ENCODE assay signal across 16 cellular contexts in the genomic region with DNA sequence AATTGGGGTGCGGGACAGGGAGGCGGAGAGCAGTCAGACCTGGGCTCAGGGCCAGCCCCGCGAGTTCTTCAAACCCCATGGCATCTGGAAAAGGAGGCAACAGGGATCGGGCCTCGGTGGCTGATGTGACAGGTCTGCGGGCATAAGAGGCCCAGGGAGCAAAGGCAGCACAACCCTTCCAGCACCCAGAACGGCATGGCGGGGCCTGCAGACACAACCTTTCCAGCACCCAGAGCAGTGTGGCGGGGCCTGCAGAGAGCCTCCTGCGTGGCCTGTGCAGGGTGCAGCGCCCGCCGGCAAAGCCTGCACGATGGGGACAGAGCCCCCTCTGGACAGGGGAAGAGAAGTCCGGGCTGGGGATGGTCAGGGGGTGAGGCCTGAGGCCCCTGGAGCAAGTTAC. TPM values are rescaled to one million over a fixed set of nuclear protein-coding genes. Genes with fewer than 3 reads are reported as not detected.
DNase-seq lines count a peak whose midpoint lies in the region; ATAC-seq and TF ChIP-seq lines count a peak whose summit lies in the region.
"Had no signal": no experiment of that assay in that cellular context is flagged by ENCODE, and none has a peak within 500 bp of the region (broad histone marks: within the 10 kb centered on the region; RNA-seq: fewer than 3 reads in every experiment).

No MANE protein-coding gene starts in this region.

- no peaks in the 10 kb centered on the region for H4K20me1 ChIP-seq in H9 (ENCODE audit: control insufficient read depth, insufficient read depth, insufficient read length)
- H4K20me1 ChIP-seq in neural progenitor cell (ENCODE audit: low read depth): no peaks in the 10 kb centered on the region

- CTCF ChIA-PET in naive thymus-derived CD4-positive, alpha-beta T cell (lab: Charles Lee): no interaction called here
- CTCF ChIA-PET in CD4-positive, alpha-beta memory T cell (lab: Charles Lee; ENCODE audit: partially characterized antibody): no interaction called here

- peaks cover 21% of the 10 kb centered on the region; the same call in 1 of the 2 replicates for H3K36me3 ChIP-seq in SK-N-MC (ENCODE audit: insufficient read depth, low read length)
- no peaks in the 10 kb centered on the region for H3K36me3 ChIP-seq in neural progenitor cell
- H3K36me3 ChIP-seq in naive thymus-derived CD4-positive, alpha-beta T cell (ENCODE audit: control insufficient read depth in 2 of 3, insufficient read depth in 3 of 3, low read length in 3 of 3): no peaks in the 10 kb centered on the region
- H3K36me3 ChIP-seq in CD4-positive, alpha-beta memory T cell (ENCODE audit: insufficient read depth, low read length): no peaks in the 10 kb centered on the region

- H3K4ac ChIP-seq in H9 (ENCODE audit: low read depth, low read length): no peak overlapping the region

- H3F3A ChIP-seq in neural progenitor cell (ENCODE audit: low read depth): no peaks in the 10 kb centered on the region

- H3K79me1 ChIP-seq in H9 (ENCODE audit: insufficient read depth, low read depth, low read length, poor library complexity, severe bottlenecking): no peaks in the 10 kb centered on the region

- H2BK15ac ChIP-seq in H9 (ENCODE audit: low read depth, low read length): no peak overlapping the region

- no peak overlapping the region for H3T11ph ChIP-seq in H9 (ENCODE audit: low read length)

- H2BK5ac ChIP-seq in H9 (ENCODE audit: insufficient read length, low read length): no peak overlapping the region

- no peak overlapping the region for H3K14ac ChIP-seq in H9 (ENCODE audit: insufficient read depth, low read length)

- no peak overlapping the region for H2BK20ac ChIP-seq in H9 (ENCODE audit: low read depth, low read length, poor library complexity, severe bottlenecking)

- no peaks in the 10 kb centered on the region for H3K27me3 ChIP-seq in H9 (ENCODE audit: insufficient read depth, low read length)
- no peaks in the 10 kb centered on the region for H3K27me3 ChIP-seq in neural progenitor cell
- H3K27me3 ChIP-seq in naive thymus-derived CD4-positive, alpha-beta T cell (ENCODE audit: control insufficient read depth in 2 of 2, insufficient read depth in 2 of 2, low read length in 2 of 2): no peaks in the 10 kb centered on the region
- no peaks in the 10 kb centered on the region for H3K27me3 ChIP-seq in CD4-positive, alpha-beta memory T cell (ENCODE audit: insufficient read depth, low read length)

- no peak overlapping the region for H3K18ac ChIP-seq in H9 (ENCODE audit: insufficient read length, low read depth, low read length)

- H3K4me1 ChIP-seq in H9 (ENCODE audit: insufficient read depth, low read length) (no peaks in the 10 kb centered on the region), neural progenitor cell (peaks cover 14% of the 10 kb centered on the region)
- no peaks in the 10 kb centered on the region for H3K4me1 ChIP-seq in naive thymus-derived CD4-positive, alpha-beta T cell (ENCODE audit: control insufficient read depth in 2 of 2, insufficient read depth in 2 of 2, low read length in 2 of 2)
- no peaks in the 10 kb centered on the region for H3K4me1 ChIP-seq in CD4-positive, alpha-beta memory T cell (ENCODE audit: insufficient read depth, low read length)
- H3K4me1 ChIP-seq: Caco-2 had no signal

- no peak for ATAC-seq in naive thymus-derived CD4-positive, alpha-beta T cell

- H3K36me3 Mint-ChIP-seq in H9 (ENCODE audit: insufficient read depth in 1 of 3, low read depth in 3 of 3): peaks cover 0 to 9% (median 2%) of the 10 kb centered on the region in 3 experiments; a peak in 3 of 7 replicates
- H3K36me3 Mint-ChIP-seq in neural progenitor cell: peaks cover 5% of the 10 kb centered on the region
- H3K36me3 Mint-ChIP-seq in naive thymus-derived CD4-positive, alpha-beta T cell: peaks cover 0 to 2% (median 0%) of the 10 kb centered on the region in 5 donors
- no peaks in the 10 kb centered on the region for H3K36me3 Mint-ChIP-seq in CD4-positive, alpha-beta memory T cell
- H3K36me3 Mint-ChIP-seq: CD4-positive, CD25-positive, alpha-beta regulatory T cell had no signal

- DNase-seq in DMS 273 (lab: John Stamatoyannopoulos, UW; ENCODE audit: unreplicated experiment) (peak; percentile 67), H9 (peak; percentile 31), SK-N-MC (ENCODE audit: low read depth, low spot score) (no peak), neural progenitor cell (ENCODE audit: low spot score) (no peak), 8988T (no peak)
- DNase-seq in naive thymus-derived CD4-positive, alpha-beta T cell: no peak
- DNase-seq in CD4-positive, alpha-beta memory T cell: no peak
- DNase-seq: Caco-2; CD4-positive, CD25-positive, alpha-beta regulatory T cell; DMS153; GDM1; GOT3; Kasumi-1; NCI-H1436; NCI-H2029; Right ventricle myocardium superior had no signal

- peaks cover 7 to 18% of the 10 kb centered on the region in 2 experiments; a peak in 3 of 4 replicates for H3K4me1 Mint-ChIP-seq in H9
- H3K4me1 Mint-ChIP-seq in neural progenitor cell: peaks cover 3% of the 10 kb centered on the region
- no peaks in the 10 kb centered on the region for H3K4me1 Mint-ChIP-seq in naive thymus-derived CD4-positive, alpha-beta T cell
- peaks cover 0 to 1% (median 0%) of the 10 kb centered on the region in 4 donors for H3K4me1 Mint-ChIP-seq in CD4-positive, alpha-beta memory T cell

- H3K9me3 Mint-ChIP-seq in H9: no peaks in the 10 kb centered on the region
- H3K9me3 Mint-ChIP-seq in neural progenitor cell: no peaks in the 10 kb centered on the region
- H3K9me3 Mint-ChIP-seq in naive thymus-derived CD4-positive, alpha-beta T cell: no peaks in the 10 kb centered on the region
- H3K9me3 Mint-ChIP-seq in CD4-positive, alpha-beta memory T cell: peaks cover 0 to 2% (median 0%) of the 10 kb centered on the region in 8 donors
- H3K9me3 Mint-ChIP-seq: CD4-positive, CD25-positive, alpha-beta regulatory T cell had no signal

- H3K4me3 Mint-ChIP-seq in H9 (no peak overlapping the region), neural progenitor cell (no peak overlapping the region)
- no peak overlapping the region for H3K4me3 Mint-ChIP-seq in naive thymus-derived CD4-positive, alpha-beta T cell
- no peak overlapping the region for H3K4me3 Mint-ChIP-seq in CD4-positive, alpha-beta memory T cell
- H3K4me3 Mint-ChIP-seq: CD4-positive, CD25-positive, alpha-beta regulatory T cell had no signal

- no peak overlapping the region for H4K8ac ChIP-seq in H9 (replicated peaks; ENCODE audit: insufficient read length, low read depth, low read length)

- intact Hi-C loops in naive thymus-derived CD4-positive, alpha-beta T cell (cut with micrococcal nuclease): no loop called here
- intact Hi-C loops in CD4-positive, alpha-beta memory T cell (cut with micrococcal nuclease): no loop called here

- no peak overlapping the region for H4K5ac ChIP-seq in H9 (ENCODE audit: insufficient read length, low read depth, low read length)

- H3K27me3 Mint-ChIP-seq in H9 (ENCODE audit: low read depth): no peaks in the 10 kb centered on the region
- H3K27me3 Mint-ChIP-seq in neural progenitor cell (ENCODE audit: insufficient read depth, low read depth): peaks cover 3% of the 10 kb centered on the region
- no peaks in the 10 kb centered on the region for H3K27me3 Mint-ChIP-seq in naive thymus-derived CD4-positive, alpha-beta T cell
- H3K27me3 Mint-ChIP-seq in CD4-positive, alpha-beta memory T cell: no peaks in the 10 kb centered on the region
- H3K27me3 Mint-ChIP-seq: CD4-positive, CD25-positive, alpha-beta regulatory T cell had no signal

- H3K27ac Mint-ChIP-seq in H9 (peak overlapping the region in 2 of 3 experiments; percentile 28 to 51; a peak in 3 of 7 replicates), neural progenitor cell (peak overlapping the region; percentile 69)
- no peak overlapping the region for H3K27ac Mint-ChIP-seq in naive thymus-derived CD4-positive, alpha-beta T cell
- H3K27ac Mint-ChIP-seq in CD4-positive, alpha-beta memory T cell: no peak overlapping the region
- H3K27ac Mint-ChIP-seq: CD4-positive, CD25-positive, alpha-beta regulatory T cell had no signal

- no peak overlapping the region for H3K4me3 ChIP-seq in SK-N-MC
- H3K4me3 ChIP-seq in neural progenitor cell: no peak overlapping the region
- no peak overlapping the region for H3K4me3 ChIP-seq in naive thymus-derived CD4-positive, alpha-beta T cell (ENCODE audit: low read length)
- H3K4me3 ChIP-seq in CD4-positive, alpha-beta memory T cell (ENCODE audit: low read length in 2 of 2): no peak overlapping the region

- no peak overlapping the region for H3K4me2 ChIP-seq in H9 (ENCODE audit: insufficient read depth, insufficient read length, low read length)
- no peak overlapping the region for H3K4me2 ChIP-seq in neural progenitor cell

- H2AFZ ChIP-seq in H9 (ENCODE audit: low read length) (no peak overlapping the region), neural progenitor cell (replicated peaks) (no peak overlapping the region)

- H3K9me3 ChIP-seq in H9 (ENCODE audit: control insufficient read depth, low read depth, low read length) (no peaks in the 10 kb centered on the region), SK-N-MC (ENCODE audit: low read depth, low read length) (no peaks in the 10 kb centered on the region), neural progenitor cell (ENCODE audit: low read depth) (no peaks in the 10 kb centered on the region)
- no peaks in the 10 kb centered on the region for H3K9me3 ChIP-seq in naive thymus-derived CD4-positive, alpha-beta T cell (ENCODE audit: control insufficient read depth in 2 of 3, low read length in 3 of 3)
- H3K9me3 ChIP-seq in CD4-positive, alpha-beta memory T cell (ENCODE audit: control insufficient read depth in 1 of 2, low read length in 2 of 2): no peaks in the 10 kb centered on the region
- H3K9me3 ChIP-seq: Caco-2 had no signal

- H3K23ac ChIP-seq in H9 (ENCODE audit: insufficient read length, low read depth, low read length): no peak overlapping the region

- WGBS in H9 (ENCODE audit: extremely low coverage, insufficient read length, low lambda C conversion rate): no CpG with 5 or more reads among the region's 16 CpGs

- no peak overlapping the region for H3K27ac ChIP-seq in H9 (ENCODE audit: insufficient read length, low read depth, low read length)
- H3K27ac ChIP-seq in SK-N-MC: peak overlapping the region; percentile 62; the same call in 1 of the 2 replicates
- no peak overlapping the region for H3K27ac ChIP-seq in neural progenitor cell
- H3K27ac ChIP-seq in naive thymus-derived CD4-positive, alpha-beta T cell (ENCODE audit: low read depth, low read length): no peak overlapping the region
- no peak overlapping the region for H3K27ac ChIP-seq in CD4-positive, alpha-beta memory T cell (ENCODE audit: low read depth, low read length)

- no peak overlapping the region for H2BK120ac ChIP-seq in H9 (ENCODE audit: low read depth, low read length, poor library complexity, severe bottlenecking)

- H2BK12ac ChIP-seq in H9 (ENCODE audit: insufficient read length, low read depth, low read length): no peak overlapping the region

- H4K91ac ChIP-seq in H9 (ENCODE audit: insufficient read length, low read depth, low read length): no peak overlapping the region

- H3K9ac ChIP-seq in H9 (ENCODE audit: extremely low read depth, insufficient read length, low read length) (no peak overlapping the region), SK-N-MC (ENCODE audit: insufficient read length) (no peak overlapping the region), neural progenitor cell (no peak overlapping the region)

- POLR2A ChIA-PET in naive thymus-derived CD4-positive, alpha-beta T cell (lab: Charles Lee): no interaction called here
- POLR2A ChIA-PET in CD4-positive, alpha-beta memory T cell (lab: Charles Lee; ENCODE audit: partially characterized antibody): no interaction called here

- no peak overlapping the region for H2AK5ac ChIP-seq in H9 (ENCODE audit: insufficient read length, low read length)

- TF ChIP-seq CTCF in H9 (conservative IDR thresholded peaks at IDR 0.05) (no peak), neural progenitor cell (IDR thresholded peaks at IDR 0.05) (no peak)

- no peaks in the 10 kb centered on the region for H3K23me2 ChIP-seq in H9 (ENCODE audit: insufficient read length, low read depth, low read length, poor library complexity, severe bottlenecking)

- H3K79me2 ChIP-seq in H9 (ENCODE audit: insufficient read depth, low read length): no peaks in the 10 kb centered on the region
- no peaks in the 10 kb centered on the region for H3K79me2 ChIP-seq in neural progenitor cell (ENCODE audit: low read depth)

- H3K56ac ChIP-seq in H9 (ENCODE audit: insufficient read length, low read depth, low read length): no peak overlapping the region

RNA-seq across cellular contexts. Expression of gene TRAF3, which starts 26.2 kb away (rescaled TPM):
- total RNA-seq in H9 (2021): 9.6 TPM in 2 replicates
- total RNA-seq in neural progenitor cell (ENCODE audit: low replicate concordance): 15.7 and 18.1 TPM in 2 replicates
- total RNA-seq in naive thymus-derived CD4-positive, alpha-beta T cell: 10 to 100 TPM; 27.7 to 74.4 (median 44.1) TPM
- 10 to 100 TPM; 16.1 to 23.8 TPM for polyA plus RNA-seq in naive thymus-derived CD4-positive, alpha-beta T cell
- total RNA-seq in CD4-positive, alpha-beta memory T cell: 10 to 100 TPM; 43.4 to 44.8 TPM
- polyA plus RNA-seq in CD4-positive, alpha-beta memory T cell: 10 to 100 TPM; 14.9 to 21.0 TPM

Comparison
In these comparisons a context has a peak if more than half of its experiments do, and no peak if none do; other contexts are left out.
1. DNase-seq: peak in DMS 273 (single experiment) and H9 (single experiment); none in SK-N-MC (single experiment), neural progenitor cell (single experiment), naive thymus-derived CD4-positive, alpha-beta T cell (0 of 9), 8988T (single experiment) and CD4-positive, alpha-beta memory T cell (0 of 5).
2. H3K27ac Mint-ChIP-seq: peak in H9 (2 of 3) and neural progenitor cell (single experiment); none in naive thymus-derived CD4-positive, alpha-beta T cell (0 of 9) and CD4-positive, alpha-beta memory T cell (0 of 7).